Comparison of ENCODE assay signal across 34 cellular contexts in genomic region chr21:10639123-10639522, GRCh38.
"Had no signal": no experiment of that assay in that cellular context is flagged by ENCODE, and none has a peak within 500 bp of the region (broad histone marks: within the 10 kb centered on the region; RNA-seq: fewer than 3 reads in every experiment).

No MANE protein-coding gene starts in this region.

- H3K27me3 ChIP-seq: brain microvascular endothelial cell had no signal

- H3K27ac ChIP-seq: brain microvascular endothelial cell, PC-9, RWPE1, WERI-Rb-1 had no signal

- H2AFZ ChIP-seq: PC-9 had no signal

- H3K36me3 ChIP-seq: brain microvascular endothelial cell, WERI-Rb-1 had no signal

- H3K4me2 ChIP-seq: PC-9 had no signal

- FAIRE-seq: RCC 7860 had no signal

- H3K4me3 ChIP-seq: PC-9 had no signal

- ATAC-seq: activated CD8-positive, alpha-beta memory T cell treated with anti-CD3 and anti-CD28 coated beads, Interleukin-2, amount 10 ng/mL, durations not matched to agents 7 days and 5 days; activated naive CD8-positive, alpha-beta T cell treated with anti-CD3 and anti-CD28 coated beads, Interleukin-2, amount 50 U/mL, for 24 hours; Right ventricle myocardium inferior had no signal

- DNase-seq: activated CD4-positive, alpha-beta memory T cell treated with anti-CD3 and anti-CD28 coated beads, Interleukin-2, amount 10 ng/mL, durations not matched to agents 7 days and 5 days; activated CD4-positive, alpha-beta T cell treated with anti-CD3 and anti-CD28 coated beads for 1 hour; activated CD4-positive, alpha-beta T cell treated with anti-CD3 and anti-CD28 coated beads for 48 hours; activated CD4-positive, CD25-positive, alpha-beta regulatory T cell; activated CD8-positive, alpha-beta memory T cell treated with anti-CD3 and anti-CD28 coated beads for 24 hours; activated CD8-positive, alpha-beta memory T cell treated with anti-CD3 and anti-CD28 coated beads, Interleukin-2, amount 10 ng/mL, durations not matched to agents 7 days and 5 days; activated CD8-positive, alpha-beta memory T cell treated with anti-CD3 and anti-CD28 coated beads, Interleukin-2, amount 50 U/mL, for 48 hours; activated effector memory CD4-positive, alpha-beta T cell treated with Interleukin-2 at 50 U/mL for 16 hours; activated naive CD4-positive, alpha-beta T cell treated with anti-CD3 and anti-CD28 coated beads, Interleukin-2, amount 10 ng/mL, durations not matched to agents 7 days and 5 days; activated naive CD8-positive, alpha-beta T cell treated with anti-CD3 and anti-CD28 coated beads, Interleukin-2, amount 50 U/mL, for 24 hours; activated T-cell treated with anti-CD3 and anti-CD28 coated beads, Interleukin-2, amount 50 U/mL, for 48 hours; aorta; brain microvascular endothelial cell; Karpas-422; KBM-7; NCI-H1092; NCI-H146; NCI-H187; NCI-H2029 treated with DMSO at 0.1 percent for 48 hours; NCI-H2107; NCI-H2171; NCI-H510A; NCI-H526; NCI-H748 treated with DMSO at 0.1 percent for 48 hours; NK-92 treated with Interleukin-12 subunit alpha and Interleukin-12 subunit beta, amount 100 ng/mL, for 24 hours; PC-9; SW 1271; T-helper 1 cell; T-helper 2 cell; T-helper 9 cell; WERI-Rb-1 had no signal
